Comparison of ENCODE assay signal across 9 cellular contexts in the genomic region with DNA sequence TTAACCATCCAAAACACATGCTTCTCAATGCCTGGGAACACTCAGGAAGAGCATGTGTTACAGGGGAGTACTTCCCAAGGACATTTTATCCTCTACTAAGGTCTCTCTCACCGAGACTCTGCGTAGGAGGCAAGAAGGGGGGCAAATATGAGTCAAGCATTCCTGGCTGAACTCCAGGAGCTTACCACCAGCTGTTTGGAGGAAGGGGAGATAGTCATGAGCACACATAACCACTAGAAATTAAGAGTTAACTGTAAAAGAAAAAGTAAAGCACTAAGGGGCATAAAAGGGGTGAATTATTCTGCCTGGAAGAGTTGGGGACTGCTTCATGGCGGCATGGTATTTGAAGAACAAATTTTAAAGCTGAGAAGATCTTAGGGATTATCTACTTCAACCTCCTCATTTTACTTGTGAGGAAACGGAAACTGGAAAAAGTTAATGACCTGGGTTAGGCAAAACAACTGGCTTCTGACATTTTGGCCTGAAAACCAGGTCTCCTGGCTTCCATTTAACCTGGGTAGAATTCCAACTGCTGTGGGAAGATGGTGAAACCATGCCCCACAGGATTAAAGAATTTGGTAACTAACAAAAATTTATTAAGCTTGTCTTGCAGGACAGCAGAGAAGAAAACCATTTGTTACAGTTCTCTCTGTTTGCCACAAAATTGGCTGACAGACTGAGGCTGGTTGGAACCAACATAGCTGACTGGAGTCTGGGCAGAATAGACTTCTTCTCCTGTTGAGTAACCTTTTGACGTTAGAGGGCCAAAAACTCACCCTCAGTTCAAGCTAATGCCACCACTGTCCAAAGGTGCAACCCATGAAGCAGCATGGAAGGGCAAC.
A peak's percentile ranks its signal among the peaks of the same experiment; 100 is the strongest.
DNase-seq lines count a peak whose midpoint lies in the region; ATAC-seq and TF ChIP-seq lines count a peak whose summit lies in the region.
"Had no signal": no experiment of that assay in that cellular context is flagged by ENCODE, and none has a peak within 500 bp of the region (broad histone marks: within the 10 kb centered on the region; RNA-seq: fewer than 3 reads in every experiment).

No MANE protein-coding gene starts in this region.

- H3K9me3 Mint-ChIP-seq in MCF 10A (ENCODE audit: unreplicated experiment), result no peaks in the 10 kb centered on the region

- peak; percentile 90 for ATAC-seq in left lobe of liver

- peaks cover 23% of the 10 kb centered on the region for H3K4me1 ChIP-seq in A673 (ENCODE audit: insufficient read depth, low read length, poor library complexity, severe bottlenecking)
- H3K4me1 ChIP-seq: Caco-2 had no signal

- POLR2A ChIA-PET in A673 (lab: Charles Lee; ENCODE audit: low non-redundant PET) (no interaction called here), MCF 10A (lab: Yijun Ruan, JAX) (interaction anchor here (0.6 kb wide), 1 partner anchor 32 kb away, joined by 3 read pairs; no protein-coding TSS in a partner anchor)

- H3K27ac ChIP-seq in A673 (ENCODE audit: low read depth, low read length, poor library complexity, severe bottlenecking), result peak overlapping the region; percentile 9

- TF ChIP-seq CTCF in A673 (conservative IDR thresholded peaks at IDR 0.05; ENCODE audit: low read depth, low read length) (no peak), MCF 10A (IDR thresholded peaks at IDR 0.05; ENCODE audit: unreplicated experiment) (no peak)

- BruUV-seq in A673 (replicated peaks; lab: Mats Ljungman, UMichigan), result no TSS peak
- no TSS peak for BruUV-seq in MCF 10A (replicated peaks; lab: Mats Ljungman, UMichigan)

- no peaks in the 10 kb centered on the region for H3K27me3 ChIP-seq in A673 (replicated peaks; ENCODE audit: insufficient read depth, low read depth, low read length, poor library complexity)
- no peaks in the 10 kb centered on the region for H3K27me3 ChIP-seq in MG63

- DNase-seq in A673 (ENCODE audit: low spot score) (peak; percentile 88), MG63 (peak; percentile 67), MCF 10A (ENCODE audit: unreplicated experiment) (peak; percentile 84), left lobe of liver (ENCODE audit: low spot score) (peak; percentile 58), LoVo (ENCODE audit: low spot score) (no peak), NCI-H187 (lab: John Stamatoyannopoulos, UW) (no peak), SK-N-DZ (ENCODE audit: low spot score) (no peak), D341Med (ENCODE audit: low spot score) (no peak)
- DNase-seq: Caco-2 had no signal

- H3K9me3 ChIP-seq in A673 (ENCODE audit: low read depth, low read length, poor library complexity, severe bottlenecking), result no peaks in the 10 kb centered on the region
- no peaks in the 10 kb centered on the region for H3K9me3 ChIP-seq in MG63
- H3K9me3 ChIP-seq: Caco-2 had no signal

- CTCF ChIA-PET in A673 (lab: Charles Lee), result no interaction called here
- CTCF ChIA-PET in MCF 10A (lab: Yijun Ruan, JAX), result interaction anchor here (0.5 to 0.8 kb wide), 3 partner anchors 41 to 430 kb away, joined by 3 to 4 read pairs (median 3); no protein-coding TSS in a partner anchor

- intact Hi-C loops in A673 (cut with micrococcal nuclease; ENCODE audit: unreplicated experiment) (no loop called here), MCF 10A (cut with micrococcal nuclease) (no loop called here)

- H3K27ac Mint-ChIP-seq in MCF 10A (ENCODE audit: low read depth, unreplicated experiment), result peak overlapping the region; percentile 71

- H3K4me1 Mint-ChIP-seq in MCF 10A (ENCODE audit: insufficient read depth, unreplicated experiment), result peaks cover 27% of the 10 kb centered on the region

- no peaks in the 10 kb centered on the region for H3K27me3 Mint-ChIP-seq in MCF 10A (ENCODE audit: insufficient read depth, unreplicated experiment)

- H3K4me3 Mint-ChIP-seq in MCF 10A (ENCODE audit: unreplicated experiment), result no peak overlapping the region

- peaks cover 10% of the 10 kb centered on the region for H3K36me3 Mint-ChIP-seq in MCF 10A (ENCODE audit: insufficient read depth, unreplicated experiment)

- H3K36me3 ChIP-seq in A673 (ENCODE audit: insufficient read depth, low read length, poor library complexity, severe bottlenecking) (no peaks in the 10 kb centered on the region), MG63 (no peaks in the 10 kb centered on the region)

- no peak overlapping the region for H3K4me3 ChIP-seq in A673 (ENCODE audit: low read depth, low read length, poor library complexity, severe bottlenecking)
- H3K4me3 ChIP-seq in MG63, result no peak overlapping the region

Comparison
In these comparisons a context has a peak if more than half of its experiments do, and no peak if none do; other contexts are left out.
1. DNase-seq: peak in A673 (single experiment), MG63 (single experiment), MCF 10A (single experiment) and left lobe of liver (single experiment); none in LoVo (single experiment), NCI-H187 (0 of 2), SK-N-DZ (single experiment) and D341Med (single experiment).